In the genomic region with DNA sequence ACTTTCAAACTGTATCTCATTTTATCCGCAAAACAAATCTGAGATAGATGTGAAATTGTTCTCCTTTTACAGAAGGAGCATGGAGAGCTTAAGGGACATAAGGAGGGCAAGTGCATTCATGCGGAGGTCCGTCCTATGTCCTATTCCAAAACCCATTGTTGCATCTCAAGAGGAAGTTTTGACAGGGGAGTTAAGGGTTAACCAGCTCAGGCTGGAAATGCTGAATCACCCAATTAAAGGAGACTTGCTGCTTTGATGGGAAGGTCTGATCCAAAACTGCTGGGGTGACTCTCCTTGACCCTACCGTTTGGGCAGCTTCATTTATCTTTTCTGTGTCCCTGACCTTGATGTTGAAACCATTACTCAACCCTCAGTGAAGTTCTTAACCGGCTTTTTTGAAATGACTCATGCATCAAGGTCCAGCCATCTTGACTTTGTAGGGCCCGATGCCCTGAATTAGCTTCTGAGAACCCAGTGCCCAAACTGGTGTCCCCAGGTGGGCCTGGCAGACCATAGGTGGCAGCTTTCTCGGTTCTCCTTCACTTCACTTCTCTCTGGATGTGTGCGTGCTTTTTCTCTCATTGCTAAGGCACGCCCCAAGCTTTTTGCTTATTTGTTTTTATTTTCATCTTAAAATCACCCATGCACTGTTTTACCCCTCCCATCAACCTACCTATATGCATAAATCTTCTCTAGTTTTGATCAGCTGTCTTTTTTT, we compare ENCODE assay signal across 1 cellular context.
A peak's percentile ranks its signal among the peaks of the same experiment; 100 is the strongest.
TF ChIP-seq lines count a peak whose summit lies in the region.

No MANE protein-coding gene starts in this region.

TF ChIP-seq in K562, 482 proteins besides CTCF, POLR2A, EP300 and RAD21 (continued from another document and continues in another):
- TF ChIP-seq, protein P1, sequence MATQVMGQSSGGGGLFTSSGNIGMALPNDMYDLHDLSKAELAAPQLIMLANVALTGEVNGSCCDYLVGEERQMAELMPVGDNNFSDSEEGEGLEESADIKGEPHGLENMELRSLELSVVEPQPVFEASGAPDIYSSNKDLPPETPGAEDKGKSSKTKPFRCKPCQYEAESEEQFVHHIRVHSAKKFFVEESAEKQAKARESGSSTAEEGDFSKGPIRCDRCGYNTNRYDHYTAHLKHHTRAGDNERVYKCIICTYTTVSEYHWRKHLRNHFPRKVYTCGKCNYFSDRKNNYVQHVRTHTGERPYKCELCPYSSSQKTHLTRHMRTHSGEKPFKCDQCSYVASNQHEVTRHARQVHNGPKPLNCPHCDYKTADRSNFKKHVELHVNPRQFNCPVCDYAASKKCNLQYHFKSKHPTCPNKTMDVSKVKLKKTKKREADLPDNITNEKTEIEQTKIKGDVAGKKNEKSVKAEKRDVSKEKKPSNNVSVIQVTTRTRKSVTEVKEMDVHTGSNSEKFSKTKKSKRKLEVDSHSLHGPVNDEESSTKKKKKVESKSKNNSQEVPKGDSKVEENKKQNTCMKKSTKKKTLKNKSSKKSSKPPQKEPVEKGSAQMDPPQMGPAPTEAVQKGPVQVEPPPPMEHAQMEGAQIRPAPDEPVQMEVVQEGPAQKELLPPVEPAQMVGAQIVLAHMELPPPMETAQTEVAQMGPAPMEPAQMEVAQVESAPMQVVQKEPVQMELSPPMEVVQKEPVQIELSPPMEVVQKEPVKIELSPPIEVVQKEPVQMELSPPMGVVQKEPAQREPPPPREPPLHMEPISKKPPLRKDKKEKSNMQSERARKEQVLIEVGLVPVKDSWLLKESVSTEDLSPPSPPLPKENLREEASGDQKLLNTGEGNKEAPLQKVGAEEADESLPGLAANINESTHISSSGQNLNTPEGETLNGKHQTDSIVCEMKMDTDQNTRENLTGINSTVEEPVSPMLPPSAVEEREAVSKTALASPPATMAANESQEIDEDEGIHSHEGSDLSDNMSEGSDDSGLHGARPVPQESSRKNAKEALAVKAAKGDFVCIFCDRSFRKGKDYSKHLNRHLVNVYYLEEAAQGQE (CRISPR knock-in tag; IDR thresholded peaks at IDR 0.05; ENCODE audit: low read depth) = peak; percentile 24; the same call in 1 of the 2 replicates
- TF ChIP-seq, protein P2, sequence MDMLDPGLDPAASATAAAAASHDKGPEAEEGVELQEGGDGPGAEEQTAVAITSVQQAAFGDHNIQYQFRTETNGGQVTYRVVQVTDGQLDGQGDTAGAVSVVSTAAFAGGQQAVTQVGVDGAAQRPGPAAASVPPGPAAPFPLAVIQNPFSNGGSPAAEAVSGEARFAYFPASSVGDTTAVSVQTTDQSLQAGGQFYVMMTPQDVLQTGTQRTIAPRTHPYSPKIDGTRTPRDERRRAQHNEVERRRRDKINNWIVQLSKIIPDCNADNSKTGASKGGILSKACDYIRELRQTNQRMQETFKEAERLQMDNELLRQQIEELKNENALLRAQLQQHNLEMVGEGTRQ (CRISPR knock-in tag; IDR thresholded peaks at IDR 0.05) = no peak
- TF ChIP-seq RBM39 (optimal IDR thresholded peaks at IDR 0.05; ENCODE audit: low read depth, low read length) = no peak
- peak; percentile 62; the same call in 1 of the 2 replicates for TF ChIP-seq SP1 (CRISPR knock-in tag; IDR thresholded peaks at IDR 0.05)
- TF ChIP-seq, protein P3, sequence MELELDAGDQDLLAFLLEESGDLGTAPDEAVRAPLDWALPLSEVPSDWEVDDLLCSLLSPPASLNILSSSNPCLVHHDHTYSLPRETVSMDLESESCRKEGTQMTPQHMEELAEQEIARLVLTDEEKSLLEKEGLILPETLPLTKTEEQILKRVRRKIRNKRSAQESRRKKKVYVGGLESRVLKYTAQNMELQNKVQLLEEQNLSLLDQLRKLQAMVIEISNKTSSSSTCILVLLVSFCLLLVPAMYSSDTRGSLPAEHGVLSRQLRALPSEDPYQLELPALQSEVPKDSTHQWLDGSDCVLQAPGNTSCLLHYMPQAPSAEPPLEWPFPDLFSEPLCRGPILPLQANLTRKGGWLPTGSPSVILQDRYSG (tag; conservative IDR thresholded peaks at IDR 0.05; ENCODE audit: low read depth) = peak; percentile 90
- TF ChIP-seq, protein P4, sequence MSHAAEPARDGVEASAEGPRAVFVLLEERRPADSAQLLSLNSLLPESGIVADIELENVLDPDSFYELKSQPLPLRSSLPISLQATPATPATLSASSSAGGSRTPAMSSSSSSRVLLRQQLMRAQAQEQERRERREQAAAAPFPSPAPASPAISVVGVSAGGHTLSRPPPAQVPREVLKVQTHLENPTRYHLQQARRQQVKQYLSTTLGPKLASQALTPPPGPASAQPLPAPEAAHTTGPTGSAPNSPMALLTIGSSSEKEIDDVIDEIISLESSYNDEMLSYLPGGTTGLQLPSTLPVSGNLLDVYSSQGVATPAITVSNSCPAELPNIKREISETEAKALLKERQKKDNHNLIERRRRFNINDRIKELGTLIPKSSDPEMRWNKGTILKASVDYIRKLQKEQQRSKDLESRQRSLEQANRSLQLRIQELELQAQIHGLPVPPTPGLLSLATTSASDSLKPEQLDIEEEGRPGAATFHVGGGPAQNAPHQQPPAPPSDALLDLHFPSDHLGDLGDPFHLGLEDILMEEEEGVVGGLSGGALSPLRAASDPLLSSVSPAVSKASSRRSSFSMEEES (CRISPR knock-in tag; IDR thresholded peaks at IDR 0.05) = no peak
- TF ChIP-seq HDAC8 (tag; IDR thresholded peaks at IDR 0.05) = 0 out of 2 replicates have a peak, but pooled peaks have one; percentile 23
- TF ChIP-seq ATF7 (IDR thresholded peaks at IDR 0.05) = no peak; the same call in 1 of the 2 replicates
- no peak for TF ChIP-seq PHF21A (IDR thresholded peaks at IDR 0.05; ENCODE audit: borderline replicate concordance, low read depth)
- TF ChIP-seq RBM25 (IDR thresholded peaks at IDR 0.05; ENCODE audit: low read depth, low read length, severe bottlenecking) = no peak
- TF ChIP-seq HNRNPH1 (optimal IDR thresholded peaks at IDR 0.05; ENCODE audit: low read depth, low read length) = no peak
- TF ChIP-seq, protein P5, sequence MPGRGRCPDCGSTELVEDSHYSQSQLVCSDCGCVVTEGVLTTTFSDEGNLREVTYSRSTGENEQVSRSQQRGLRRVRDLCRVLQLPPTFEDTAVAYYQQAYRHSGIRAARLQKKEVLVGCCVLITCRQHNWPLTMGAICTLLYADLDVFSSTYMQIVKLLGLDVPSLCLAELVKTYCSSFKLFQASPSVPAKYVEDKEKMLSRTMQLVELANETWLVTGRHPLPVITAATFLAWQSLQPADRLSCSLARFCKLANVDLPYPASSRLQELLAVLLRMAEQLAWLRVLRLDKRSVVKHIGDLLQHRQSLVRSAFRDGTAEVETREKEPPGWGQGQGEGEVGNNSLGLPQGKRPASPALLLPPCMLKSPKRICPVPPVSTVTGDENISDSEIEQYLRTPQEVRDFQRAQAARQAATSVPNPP (IDR thresholded peaks at IDR 0.05; ENCODE audit: borderline replicate concordance, insufficient read depth, insufficient read length) = no peak
- TF ChIP-seq, protein P6, sequence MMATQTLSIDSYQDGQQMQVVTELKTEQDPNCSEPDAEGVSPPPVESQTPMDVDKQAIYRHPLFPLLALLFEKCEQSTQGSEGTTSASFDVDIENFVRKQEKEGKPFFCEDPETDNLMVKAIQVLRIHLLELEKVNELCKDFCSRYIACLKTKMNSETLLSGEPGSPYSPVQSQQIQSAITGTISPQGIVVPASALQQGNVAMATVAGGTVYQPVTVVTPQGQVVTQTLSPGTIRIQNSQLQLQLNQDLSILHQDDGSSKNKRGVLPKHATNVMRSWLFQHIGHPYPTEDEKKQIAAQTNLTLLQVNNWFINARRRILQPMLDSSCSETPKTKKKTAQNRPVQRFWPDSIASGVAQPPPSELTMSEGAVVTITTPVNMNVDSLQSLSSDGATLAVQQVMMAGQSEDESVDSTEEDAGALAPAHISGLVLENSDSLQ (IDR thresholded peaks at IDR 0.05) = no peak
- no peak for TF ChIP-seq RBM14 (IDR thresholded peaks at IDR 0.05; ENCODE audit: borderline replicate concordance, insufficient read depth, low read depth, low read length)
- TF ChIP-seq, protein P7, sequence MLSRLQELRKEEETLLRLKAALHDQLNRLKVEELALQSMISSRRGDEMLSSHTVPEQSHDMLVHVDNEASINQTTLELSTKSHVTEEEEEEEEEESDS (CRISPR knock-in tag; IDR thresholded peaks at IDR 0.05) = no peak
- TF ChIP-seq MYC (IDR thresholded peaks at IDR 0.05; ENCODE audit: low read depth, low read length) = 0 out of 2 replicates have a peak, but pooled peaks have one; percentile 19
- TF ChIP-seq MYC (CRISPR knock-in tag; IDR thresholded peaks at IDR 0.05; ENCODE audit: borderline replicate concordance, low read depth) = 0 out of 2 replicates have a peak, but pooled peaks have one; percentile 44
- TF ChIP-seq ZNF239 (CRISPR knock-in tag; IDR thresholded peaks at IDR 0.05) = peak; percentile 59; the same call in 1 of the 2 replicates
- peak; percentile 93 for TF ChIP-seq CCNT2 (IDR thresholded peaks at IDR 0.05; ENCODE audit: borderline replicate concordance, extremely low read depth, insufficient read length, low read depth, low read length)
- TF ChIP-seq, protein P8, sequence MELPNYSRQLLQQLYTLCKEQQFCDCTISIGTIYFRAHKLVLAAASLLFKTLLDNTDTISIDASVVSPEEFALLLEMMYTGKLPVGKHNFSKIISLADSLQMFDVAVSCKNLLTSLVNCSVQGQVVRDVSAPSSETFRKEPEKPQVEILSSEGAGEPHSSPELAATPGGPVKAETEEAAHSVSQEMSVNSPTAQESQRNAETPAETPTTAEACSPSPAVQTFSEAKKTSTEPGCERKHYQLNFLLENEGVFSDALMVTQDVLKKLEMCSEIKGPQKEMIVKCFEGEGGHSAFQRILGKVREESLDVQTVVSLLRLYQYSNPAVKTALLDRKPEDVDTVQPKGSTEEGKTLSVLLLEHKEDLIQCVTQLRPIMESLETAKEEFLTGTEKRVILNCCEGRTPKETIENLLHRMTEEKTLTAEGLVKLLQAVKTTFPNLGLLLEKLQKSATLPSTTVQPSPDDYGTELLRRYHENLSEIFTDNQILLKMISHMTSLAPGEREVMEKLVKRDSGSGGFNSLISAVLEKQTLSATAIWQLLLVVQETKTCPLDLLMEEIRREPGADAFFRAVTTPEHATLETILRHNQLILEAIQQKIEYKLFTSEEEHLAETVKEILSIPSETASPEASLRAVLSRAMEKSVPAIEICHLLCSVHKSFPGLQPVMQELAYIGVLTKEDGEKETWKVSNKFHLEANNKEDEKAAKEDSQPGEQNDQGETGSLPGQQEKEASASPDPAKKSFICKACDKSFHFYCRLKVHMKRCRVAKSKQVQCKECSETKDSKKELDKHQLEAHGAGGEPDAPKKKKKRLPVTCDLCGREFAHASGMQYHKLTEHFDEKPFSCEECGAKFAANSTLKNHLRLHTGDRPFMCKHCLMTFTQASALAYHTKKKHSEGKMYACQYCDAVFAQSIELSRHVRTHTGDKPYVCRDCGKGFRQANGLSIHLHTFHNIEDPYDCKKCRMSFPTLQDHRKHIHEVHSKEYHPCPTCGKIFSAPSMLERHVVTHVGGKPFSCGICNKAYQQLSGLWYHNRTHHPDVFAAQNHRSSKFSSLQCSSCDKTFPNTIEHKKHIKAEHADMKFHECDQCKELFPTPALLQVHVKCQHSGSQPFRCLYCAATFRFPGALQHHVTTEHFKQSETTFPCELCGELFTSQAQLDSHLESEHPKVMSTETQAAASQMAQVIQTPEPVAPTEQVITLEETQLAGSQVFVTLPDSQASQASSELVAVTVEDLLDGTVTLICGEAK (IDR thresholded peaks at IDR 0.05) = no peak
- TF ChIP-seq, protein P8 (CRISPR knock-in tag; IDR thresholded peaks at IDR 0.05) = no peak
- TF ChIP-seq MEIS2 (IDR thresholded peaks at IDR 0.05; ENCODE audit: partially characterized antibody) = no peak
- TF ChIP-seq, protein P9, sequence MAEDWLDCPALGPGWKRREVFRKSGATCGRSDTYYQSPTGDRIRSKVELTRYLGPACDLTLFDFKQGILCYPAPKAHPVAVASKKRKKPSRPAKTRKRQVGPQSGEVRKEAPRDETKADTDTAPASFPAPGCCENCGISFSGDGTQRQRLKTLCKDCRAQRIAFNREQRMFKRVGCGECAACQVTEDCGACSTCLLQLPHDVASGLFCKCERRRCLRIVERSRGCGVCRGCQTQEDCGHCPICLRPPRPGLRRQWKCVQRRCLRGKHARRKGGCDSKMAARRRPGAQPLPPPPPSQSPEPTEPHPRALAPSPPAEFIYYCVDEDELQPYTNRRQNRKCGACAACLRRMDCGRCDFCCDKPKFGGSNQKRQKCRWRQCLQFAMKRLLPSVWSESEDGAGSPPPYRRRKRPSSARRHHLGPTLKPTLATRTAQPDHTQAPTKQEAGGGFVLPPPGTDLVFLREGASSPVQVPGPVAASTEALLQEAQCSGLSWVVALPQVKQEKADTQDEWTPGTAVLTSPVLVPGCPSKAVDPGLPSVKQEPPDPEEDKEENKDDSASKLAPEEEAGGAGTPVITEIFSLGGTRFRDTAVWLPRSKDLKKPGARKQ (CRISPR knock-in tag; IDR thresholded peaks at IDR 0.05) = no peak
- TF ChIP-seq ETV1 (tag; conservative IDR thresholded peaks at IDR 0.05; ENCODE audit: low read depth) = peak; percentile 80
- no peak; the same call in 1 of the 2 replicates for TF ChIP-seq TEAD2 (tag; IDR thresholded peaks at IDR 0.05)
- no peak for TF ChIP-seq RBM15 (IDR thresholded peaks at IDR 0.05; ENCODE audit: insufficient read depth, low read length)
- TF ChIP-seq CBX1 (IDR thresholded peaks at IDR 0.05; ENCODE audit: low read depth) = no peak
- peak; percentile 91 for TF ChIP-seq JUNB (CRISPR knock-in tag; conservative IDR thresholded peaks at IDR 0.05)
- TF ChIP-seq RCOR1 (IDR thresholded peaks at IDR 0.05; ENCODE audit: borderline replicate concordance in 1 of 2, low read depth in 2 of 2, low read length in 2 of 2) = peak; percentile 71 to 97
- no peak for TF ChIP-seq ZSCAN32 (CRISPR knock-in tag; IDR thresholded peaks at IDR 0.05)
- no peak for TF ChIP-seq RFX1 (IDR thresholded peaks at IDR 0.05)
